In the genomic region with DNA sequence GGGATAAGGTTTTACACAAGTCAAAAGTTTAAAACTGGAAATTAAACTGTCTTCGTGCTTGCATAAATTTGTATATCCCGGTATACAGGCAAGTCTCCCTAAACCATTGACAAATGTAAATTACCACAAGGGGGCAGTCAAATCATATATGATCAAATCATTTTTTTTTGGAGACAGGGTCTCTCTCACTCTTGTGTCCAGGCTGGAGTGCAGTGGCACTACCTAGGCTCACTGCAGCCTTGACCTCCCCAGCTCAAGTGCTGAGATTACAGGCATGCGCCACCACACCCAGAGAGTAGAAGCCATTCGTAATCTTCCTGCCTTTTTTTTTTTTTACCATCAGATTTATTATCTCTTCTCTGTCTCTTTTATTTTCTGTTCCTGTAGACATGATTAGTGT, we compare ENCODE assay signal across 9 cellular contexts. TPM values are rescaled to one million over a fixed set of nuclear protein-coding genes. Genes with fewer than 3 reads are reported as not detected.
A peak's percentile ranks its signal among the peaks of the same experiment; 100 is the strongest.
DNase-seq lines count a peak whose midpoint lies in the region; ATAC-seq, FAIRE-seq and TF ChIP-seq lines count a peak whose summit lies in the region.
"Had no signal": no experiment of that assay in that cellular context is flagged by ENCODE, and none has a peak within 500 bp of the region (broad histone marks: within the 10 kb centered on the region; RNA-seq: fewer than 3 reads in every experiment).

No MANE protein-coding gene starts in this region.

- FAIRE-seq in H1 (lab: Jason Lieb, UNC), result no peak
- FAIRE-seq: islet of Langerhans had no signal

- H4K91ac ChIP-seq in H1 (replicated peaks; ENCODE audit: insufficient read length, low read length), result no peak overlapping the region

- peak; percentile 75 for TF ChIP-seq CTCF in Panc1 (IDR thresholded peaks at IDR 0.05)
- peak in 2 of 3 experiments; percentile 28 to 39; a peak in 3 of 4 replicates for TF ChIP-seq CTCF in H1 (IDR thresholded peaks at IDR 0.05; ENCODE audit: control extremely low read depth in 1 of 3, insufficient read depth in 1 of 3, low read depth in 1 of 3, low read length in 3 of 3)

- H3K9me3 Mint-ChIP-seq in CD4-positive, alpha-beta memory T cell, result no peaks in the 10 kb centered on the region

- H3K9me3 ChIP-seq in CD4-positive, alpha-beta memory T cell (ENCODE audit: control insufficient read depth in 1 of 2, low read length in 2 of 2), result no peaks in the 10 kb centered on the region
- H3K9me3 ChIP-seq in Panc1 (ENCODE audit: control insufficient read depth, insufficient read depth, low read depth, low read length), result no peaks in the 10 kb centered on the region
- H3K9me3 ChIP-seq in H1 (ENCODE audit: insufficient read depth in 2 of 2, low read depth in 1 of 2, low read length in 1 of 2), result no peaks in the 10 kb centered on the region

- no peak overlapping the region for H2BK15ac ChIP-seq in H1 (ENCODE audit: low read length)

- H2BK12ac ChIP-seq in H1 (ENCODE audit: low read depth, low read length), result no peak overlapping the region

- no peaks in the 10 kb centered on the region for H3K36me3 Mint-ChIP-seq in CD4-positive, alpha-beta memory T cell

- DNase-seq in CD4-positive, alpha-beta memory T cell, result peak in 4 of 5 donors; percentile 40 to 66 (median 57)
- DNase-seq in H7 (peak; percentile 47), Panc1 (ENCODE audit: low read depth, low spot score) (peak; percentile 17), H1 (ENCODE audit: low read depth in 1 of 2, low spot score in 2 of 2) (no peak), myocyte (ENCODE audit: low read depth) (peak; percentile 68), cerebellar nuclear complex (lab: John Stamatoyannopoulos, UW) (no peak), HuH-7.5 (ENCODE audit: low spot score) (no peak)
- DNase-seq in stimulated activated CD4-positive, alpha-beta T cell treated with anti-CD3 and anti-CD28 coated beads, Interleukin-1b, Interleukin-23, amount 100 ng/mL, for 48 hours, result no peak

- intact Hi-C loops in CD4-positive, alpha-beta memory T cell (cut with micrococcal nuclease), result loop anchor here (1.0 to 5.0 kb wide), 5 partner anchors 16 to 161 kb away; a partner anchor contains a TSS
- intact Hi-C loops in Panc1 (cut with micrococcal nuclease; ENCODE audit: unreplicated experiment), result no loop called here

- H3K4me1 ChIP-seq in CD4-positive, alpha-beta memory T cell (ENCODE audit: insufficient read depth, low read length), result peaks cover 21% of the 10 kb centered on the region
- H3K4me1 ChIP-seq in Panc1 (ENCODE audit: control insufficient read depth, insufficient read depth, low read length), result no peaks in the 10 kb centered on the region
- no peaks in the 10 kb centered on the region for H3K4me1 ChIP-seq in H1 (replicated peaks in 1 of 4; ENCODE audit: control insufficient read depth in 3 of 4, insufficient read depth in 4 of 4, low read length in 3 of 4)

- POLR2A ChIA-PET in CD4-positive, alpha-beta memory T cell (lab: Charles Lee; ENCODE audit: partially characterized antibody), result interaction anchor here (1.1 to 1.8 kb wide), 2 partner anchors 18 to 133 kb away, joined by 4 to 10 read pairs; a partner anchor contains a TSS
- POLR2A ChIA-PET in Panc1 (lab: Charles Lee) (no interaction called here), H1 (lab: Charles Lee; ENCODE audit: partially characterized antibody) (interaction anchor here (0.6 to 1.8 kb wide), 4 partner anchors 10 to 134 kb away, joined by 3 to 4 read pairs (median 4); no protein-coding TSS in a partner anchor)

- no peak overlapping the region for H4K5ac ChIP-seq in H1 (ENCODE audit: insufficient read length, low read depth, low read length)

- no peak overlapping the region for H3K4me3 ChIP-seq in CD4-positive, alpha-beta memory T cell (ENCODE audit: low read length in 2 of 2)
- H3K4me3 ChIP-seq in H7 (ENCODE audit: insufficient read depth, low read depth, low read length), result no peak overlapping the region
- H3K4me3 ChIP-seq in Panc1 (ENCODE audit: low read depth in 2 of 2, low read length in 2 of 2), result no peak overlapping the region
- no peak overlapping the region for H3K4me3 ChIP-seq in H1 (ENCODE audit: extremely low read depth in 1 of 4, insufficient read depth in 2 of 4, low read depth in 3 of 4, low read length in 4 of 4)

- no peak for TF ChIP-seq POLR2A in H1 (IDR thresholded peaks at IDR 0.05; ENCODE audit: control extremely low read depth in 1 of 2, low read depth in 2 of 2, low read length in 2 of 2)

- no peak overlapping the region for H3K27ac ChIP-seq in CD4-positive, alpha-beta memory T cell (ENCODE audit: low read depth, low read length)
- H3K27ac ChIP-seq in Panc1 (ENCODE audit: low read length), result no peak overlapping the region
- H3K27ac ChIP-seq in H1 (ENCODE audit: low read depth, low read length), result no peak overlapping the region

- H4K8ac ChIP-seq in H1 (ENCODE audit: extremely low read depth, insufficient read depth, low read length), result no peak overlapping the region

- peak overlapping the region in 2 of 7 donors; percentile 82 to 84 for H3K27ac Mint-ChIP-seq in CD4-positive, alpha-beta memory T cell

- H3K14ac ChIP-seq in H1 (ENCODE audit: insufficient read length), result no peak overlapping the region

- no peak overlapping the region for H3K4ac ChIP-seq in H1 (replicated peaks; ENCODE audit: insufficient read length, low read depth, low read length)

- no peak overlapping the region for H3K4me2 ChIP-seq in H1 (ENCODE audit: insufficient read depth in 1 of 2, low read depth in 2 of 2, low read length in 2 of 2)

- no peaks in the 10 kb centered on the region for H3K36me3 ChIP-seq in CD4-positive, alpha-beta memory T cell (ENCODE audit: insufficient read depth, low read length)
- peaks cover 57% of the 10 kb centered on the region for H3K36me3 ChIP-seq in H7 (replicated peaks; ENCODE audit: control insufficient read depth, insufficient read depth, low read length)
- peaks cover 74% of the 10 kb centered on the region for H3K36me3 ChIP-seq in Panc1 (ENCODE audit: control insufficient read depth, insufficient read depth, low read length)
- H3K36me3 ChIP-seq in H1 (ENCODE audit: control insufficient read depth in 2 of 4, insufficient read depth in 4 of 4, low read length in 3 of 4), result peaks cover 72 to 98% (median 90%) of the 10 kb centered on the region in 4 experiments

- no peak overlapping the region for H3K56ac ChIP-seq in H1 (replicated peaks; ENCODE audit: insufficient read length, low read depth, low read length)

- H3K79me2 ChIP-seq in H1 (ENCODE audit: control insufficient read depth in 1 of 2, insufficient read depth in 2 of 2, low read length in 2 of 2), result no peaks in the 10 kb centered on the region

- no peaks in the 10 kb centered on the region for H4K20me1 ChIP-seq in H1 (replicated peaks in 1 of 2; ENCODE audit: control insufficient read depth in 1 of 2, insufficient read depth in 2 of 2, low read length in 2 of 2)

- H2BK120ac ChIP-seq in H1 (replicated peaks; ENCODE audit: low read depth, low read length), result no peak overlapping the region

- peaks cover 16 to 24% (median 21%) of the 10 kb centered on the region in 4 donors for H3K4me1 Mint-ChIP-seq in CD4-positive, alpha-beta memory T cell

- in situ Hi-C loops in Panc1 (cut with HindIII; ENCODE audit: low pct_unique_long_range_greater_than_20kb, low sequenced_read_pairs), result no loop called here

- ATAC-seq in Panc1, result peak; percentile 77; the same call in 1 of the 2 replicates

- no peak overlapping the region for H2AK5ac ChIP-seq in H1 (ENCODE audit: low read depth, low read length)

- no peak overlapping the region for H3K4me3 Mint-ChIP-seq in CD4-positive, alpha-beta memory T cell

- TF ChIP-seq EP300 in H1 (IDR thresholded peaks at IDR 0.05; ENCODE audit: borderline replicate concordance in 1 of 2, low read depth in 2 of 2, low read length in 2 of 2), result no peak

- H3K23me2 ChIP-seq in H1 (ENCODE audit: low read depth, low read length), result no peaks in the 10 kb centered on the region; the same call in 1 of the 2 replicates

- no peak overlapping the region for H3K18ac ChIP-seq in H1 (ENCODE audit: extremely low read depth, low read length)

- H3K27me3 Mint-ChIP-seq in CD4-positive, alpha-beta memory T cell, result no peaks in the 10 kb centered on the region

- no peak overlapping the region for H2BK5ac ChIP-seq in H1 (ENCODE audit: low read depth, low read length)

- no peak overlapping the region for H2BK20ac ChIP-seq in H1 (ENCODE audit: low read length)

- CTCF ChIA-PET in CD4-positive, alpha-beta memory T cell (lab: Charles Lee; ENCODE audit: partially characterized antibody), result interaction anchor here (0.7 to 6.4 kb wide), 17 partner anchors 13 to 259 kb away, joined by 3 to 93 read pairs (median 7); a partner anchor contains a TSS
- CTCF ChIA-PET in Panc1 (lab: Charles Lee) (interaction anchor here (0.6 kb wide), 1 partner anchor 42 kb away, joined by 3 read pairs; no protein-coding TSS in a partner anchor), H1 (lab: Charles Lee; ENCODE audit: partially characterized antibody) (interaction anchor here (0.6 to 6.4 kb wide), 15 partner anchors 10 to 261 kb away, joined by 3 to 26 read pairs (median 4); a partner anchor contains a TSS)

- no peak overlapping the region for H3K23ac ChIP-seq in H1 (ENCODE audit: insufficient read length)

- no TSS peak for BruUV-seq in Panc1 (replicated peaks; lab: Mats Ljungman, UMichigan)

- no peaks in the 10 kb centered on the region for H3K79me1 ChIP-seq in H1 (ENCODE audit: low read depth, low read length)

- H3K27me3 ChIP-seq in CD4-positive, alpha-beta memory T cell (ENCODE audit: insufficient read depth, low read length), result no peaks in the 10 kb centered on the region
- no peaks in the 10 kb centered on the region for H3K27me3 ChIP-seq in H7 (ENCODE audit: control insufficient read depth, insufficient read depth, low read length)
- H3K27me3 ChIP-seq in Panc1 (ENCODE audit: control insufficient read depth, insufficient read depth, low read length), result no peaks in the 10 kb centered on the region
- no peaks in the 10 kb centered on the region for H3K27me3 ChIP-seq in H1 (replicated peaks in 1 of 4; ENCODE audit: control insufficient read depth in 3 of 4, extremely low read depth in 1 of 4, insufficient read depth in 3 of 4, low read length in 3 of 4)

- WGBS in H1 (ENCODE audit: extremely low coverage in 1 of 2, insufficient coverage in 1 of 2, insufficient read length in 1 of 2, insufficient replicate concordance in 2 of 2, low coverage in 1 of 2, low lambda C conversion rate in 2 of 2, missing lambda C conversion rate in 1 of 2), 2 experiments, result 90% methylated on average over 4 of the region's 4 CpGs; no CpG with 5 or more reads in 1 of the 2 experiments

- no peak overlapping the region for H2AFZ ChIP-seq in H1 (ENCODE audit: low read length)

- peak; percentile 41 to 54; a peak in 3 of 4 replicates for TF ChIP-seq RAD21 in H1 (IDR thresholded peaks at IDR 0.05 in 1 of 2, conservative IDR thresholded peaks at IDR 0.05 in 1 of 2; ENCODE audit: low read depth in 2 of 2, low read length in 2 of 2)

- H3K9ac ChIP-seq in H1 (replicated peaks in 1 of 4; ENCODE audit: extremely low read depth in 1 of 4, low read depth in 3 of 4, low read length in 3 of 4), result no peak overlapping the region

RNA-seq across cellular contexts. Expression of a gene that starts 18.5 kb away (rescaled TPM):
- 1 to 10 TPM in 1 of 2 experiments, under 1 TPM in 1; 0.47 to 1.1 TPM for total RNA-seq in CD4-positive, alpha-beta memory T cell
- polyA plus RNA-seq in CD4-positive, alpha-beta memory T cell, result under 1 TPM; 0.10 to 0.14 TPM
- total RNA-seq in H7 (2014; rRNA removed; shearing (Covaris generic)), result 159 and 249 TPM in 2 replicates
- total RNA-seq in Panc1 (2021; ENCODE audit: unreplicated experiment) (230 TPM), myocyte (2.2 and 2.3 TPM in 2 replicates)
- polyA plus RNA-seq in Panc1 (2012; ENCODE audit: insufficient read length), result 28.5 TPM
- total RNA-seq in H1 (2021; fragmentation: NEBNext Ultra II Directional; extraction: Animal tissue kit (Norgen Biotek cat#: 25700)), result 276 and 291 TPM in 2 replicates
- polyA plus RNA-seq in H1 (2011; rRNA removed), result 40.6 and 83.1 TPM in 2 replicates
- 99.6 TPM for polyA plus RNA-seq in H1 (2011; cell fraction: cytosol; rRNA removed)
- polyA plus RNA-seq in H1 (2011; cell fraction: nucleus; rRNA removed), result 30.5 TPM
- 83.9 to 176 TPM (median 103 TPM) in 4 replicates for polyA plus RNA-seq in H1 (2012, experiment 1 of 2)
- 14.8 TPM for polyA plus RNA-seq in H1 (2012, experiment 2 of 2)
- 148 TPM for polyA plus RNA-seq in H1 (2013, experiment 1 of 2)
- polyA plus RNA-seq in H1 (2013, experiment 2 of 2), result 143 TPM
- 77.8 and 118 TPM in 2 replicates for polyA minus RNA-seq in H1 (2011; rRNA and poly(A)+ RNA removed)
- 70.7 TPM for polyA minus RNA-seq in H1 (2011; cell fraction: cytosol; rRNA and poly(A)+ RNA removed)
- 82.3 TPM for polyA minus RNA-seq in H1 (2011; cell fraction: nucleus; rRNA and poly(A)+ RNA removed)
- 0.30 TPM for polyA plus RNA-seq in myocyte (2012)

RNA-seq across cellular contexts. Expression of a gene that starts 34.6 kb away (rescaled TPM):
- not detected for total RNA-seq in CD4-positive, alpha-beta memory T cell
- polyA plus RNA-seq in CD4-positive, alpha-beta memory T cell, result not detected
- 0.38 and 1.2 TPM in 2 replicates for total RNA-seq in H7 (2014; rRNA removed; shearing (Covaris generic))
- total RNA-seq in Panc1 (2021; ENCODE audit: unreplicated experiment), result 0.33 TPM
- 5.8 TPM for polyA plus RNA-seq in Panc1 (2012; ENCODE audit: insufficient read length)
- 1.4 and 1.9 TPM in 2 replicates for total RNA-seq in H1 (2021; fragmentation: NEBNext Ultra II Directional; extraction: Animal tissue kit (Norgen Biotek cat#: 25700))
- 0.53 and 0.58 TPM in 2 replicates for polyA plus RNA-seq in H1 (2011; rRNA removed)
- 0.66 TPM for polyA plus RNA-seq in H1 (2011; cell fraction: cytosol; rRNA removed)
- polyA plus RNA-seq in H1 (2011; cell fraction: nucleus; rRNA removed), result 0.90 TPM
- 0.25 TPM in 1 of 4 replicates, not detected in the others for polyA plus RNA-seq in H1 (2012, experiment 1 of 2)
- polyA plus RNA-seq in H1 (2012, experiment 2 of 2), result not detected
- 0.43 TPM for polyA plus RNA-seq in H1 (2013, experiment 1 of 2)
- 0.29 TPM for polyA plus RNA-seq in H1 (2013, experiment 2 of 2)
- not detected in 2 replicates for polyA minus RNA-seq in H1 (2011; rRNA and poly(A)+ RNA removed)
- 3.2 TPM for polyA minus RNA-seq in H1 (2011; cell fraction: cytosol; rRNA and poly(A)+ RNA removed)
- 1.3 TPM for polyA minus RNA-seq in H1 (2011; cell fraction: nucleus; rRNA and poly(A)+ RNA removed)
- total RNA-seq in myocyte, result not detected in 2 replicates
- polyA plus RNA-seq in myocyte (2012), result 0.90 TPM

RNA-seq across cellular contexts. Expression of a gene that starts 44.1 kb away (rescaled TPM):
- 1 to 10 TPM; 5.3 to 5.8 TPM for total RNA-seq in CD4-positive, alpha-beta memory T cell
- polyA plus RNA-seq in CD4-positive, alpha-beta memory T cell, result 1 to 10 TPM; 3.3 to 6.1 TPM
- 24.6 and 31.8 TPM in 2 replicates for total RNA-seq in H7 (2014; rRNA removed; shearing (Covaris generic))
- 27.1 TPM for total RNA-seq in Panc1 (2021; ENCODE audit: unreplicated experiment)
- polyA plus RNA-seq in Panc1 (2012; ENCODE audit: insufficient read length), result 30.2 TPM
- 105 and 109 TPM in 2 replicates for total RNA-seq in H1 (2021; fragmentation: NEBNext Ultra II Directional; extraction: Animal tissue kit (Norgen Biotek cat#: 25700))
- polyA plus RNA-seq in H1 (2011; rRNA removed), result 79.9 and 85.5 TPM in 2 replicates
- polyA plus RNA-seq in H1 (2011; cell fraction: cytosol; rRNA removed), result 68.0 TPM
- 63.6 TPM for polyA plus RNA-seq in H1 (2011; cell fraction: nucleus; rRNA removed)
- 95.6 to 171 TPM (median 141 TPM) in 4 replicates for polyA plus RNA-seq in H1 (2012, experiment 1 of 2)
- 167 TPM for polyA plus RNA-seq in H1 (2012, experiment 2 of 2)
- 95.7 TPM for polyA plus RNA-seq in H1 (2013, experiment 1 of 2)
- 105 TPM for polyA plus RNA-seq in H1 (2013, experiment 2 of 2)
- polyA minus RNA-seq in H1 (2011; rRNA and poly(A)+ RNA removed), result 64.7 and 69.4 TPM in 2 replicates
- polyA minus RNA-seq in H1 (2011; cell fraction: cytosol; rRNA and poly(A)+ RNA removed), result 60.8 TPM
- polyA minus RNA-seq in H1 (2011; cell fraction: nucleus; rRNA and poly(A)+ RNA removed), result 36.3 TPM
- total RNA-seq in myocyte, result 37.4 and 41.3 TPM in 2 replicates
- polyA plus RNA-seq in myocyte (2012), result 352 TPM

Comparison
In these comparisons a context has a peak if more than half of its experiments do, and no peak if none do; other contexts are left out.
1. DNase-seq: peak in CD4-positive, alpha-beta memory T cell (4 of 5), H7 (single experiment), Panc1 (single experiment) and myocyte (single experiment); none in H1 (0 of 2), stimulated activated CD4-positive, alpha-beta T cell treated with anti-CD3 and anti-CD28 coated beads, Interleukin-1b, Interleukin-23, amount 100 ng/mL, for 48 hours (single experiment), cerebellar nuclear complex (0 of 2) and HuH-7.5 (single experiment).
2. RNA of a gene that starts 18.5 kb away (total RNA-seq): 276 to 291 TPM in H1, 230 TPM in Panc1 (single experiment) and 159 to 249 TPM in H7; 2.2 to 2.3 TPM in myocyte and 0.47 to 1.1 TPM in CD4-positive, alpha-beta memory T cell; every median in the first group is over 10 times any median in the second.